1 cellular context compared by ENCODE assay signal in genomic region chr17:17269926-17270773, GRCh38.
TF ChIP-seq lines count a peak whose summit lies in the region.

No MANE protein-coding gene starts in this region.

TF ChIP-seq in HEK293, 187 proteins besides CTCF, POLR2A, EP300 and RAD21 (continued from another document):
- TF ChIP-seq ZNF16 (tag by site-specific recombination; IDR thresholded peaks at IDR 0.05; ENCODE audit: low read depth): no peak
- 0 out of 2 replicates have a peak, but pooled peaks have one; percentile 13 for TF ChIP-seq REST (tag by site-specific recombination; IDR thresholded peaks at IDR 0.05)
- TF ChIP-seq ZNF558 (tag by site-specific recombination; IDR thresholded peaks at IDR 0.05): no peak
- TF ChIP-seq ATF2 (tag by site-specific recombination; IDR thresholded peaks at IDR 0.05; ENCODE audit: low read depth): no peak
